8 cellular contexts compared by ENCODE assay signal in genomic region chr11:122633219-122633829, GRCh38. TPM values are rescaled to one million over a fixed set of nuclear protein-coding genes. Genes with fewer than 3 reads are reported as not detected.
A peak's percentile ranks its signal among the peaks of the same experiment; 100 is the strongest.
DNase-seq lines count a peak whose midpoint lies in the region; ATAC-seq, FAIRE-seq and TF ChIP-seq lines count a peak whose summit lies in the region.

No MANE protein-coding gene starts in this region.

- CTCF ChIA-PET in PC-3 (lab: Charles Lee) = interaction anchor here (1.6 kb wide), 1 partner anchor 148 kb away, joined by 6 read pairs; no protein-coding TSS in a partner anchor

- H3K4me1 Mint-ChIP-seq in endodermal cell = peaks cover 4% of the 10 kb centered on the region

- WGBS in endodermal cell (ENCODE audit: insufficient coverage in 1 of 2, insufficient read length in 1 of 2), 2 experiments = 66 to 71% methylated on average over 2 to 7 of the region's 8 CpGs

- no peaks in the 10 kb centered on the region for H4K20me1 ChIP-seq in PC-3 (ENCODE audit: low read length)

- DNase-seq in D721Med (ENCODE audit: insufficient read length, low spot score) (no peak), HPDE6-E6E7 (ENCODE audit: extremely low spot score) (peak; percentile 26), PC-3 (peak; percentile 85), endodermal cell (peak; percentile 75), myocyte (ENCODE audit: low read depth) (peak; percentile 71), activated gamma-delta T cell treated with Interleukin-2 at 50 U/mL for 16 hours (no peak), NCI-H748 (lab: John Stamatoyannopoulos, UW; ENCODE audit: unreplicated experiment) (no peak)

- H3K27me3 Mint-ChIP-seq in endodermal cell (ENCODE audit: insufficient read depth) = peaks cover 2% of the 10 kb centered on the region

- ATAC-seq in PC-3 (peak; percentile 53), GM18505 (IDR thresholded peaks at IDR 0.05; ENCODE audit: unreplicated experiment) (no peak)

- no peak overlapping the region for H3K4me2 ChIP-seq in PC-3 (ENCODE audit: low read length)

- H3K4me3 ChIP-seq in PC-3 (ENCODE audit: low read length) = no peak overlapping the region
- no peak overlapping the region for H3K4me3 ChIP-seq in endodermal cell (ENCODE audit: low read length)

- no peak overlapping the region for H2AFZ ChIP-seq in PC-3 (ENCODE audit: low read length)

- H3K27ac Mint-ChIP-seq in endodermal cell = no peak overlapping the region

- TF ChIP-seq POLR2A in GM18505 (IDR thresholded peaks at IDR 0.05; ENCODE audit: borderline replicate concordance, extremely low read depth, insufficient read depth, insufficient read length) = no peak

- intact Hi-C loops in PC-3 (cut with micrococcal nuclease) = loop anchor here (1.0 to 5.0 kb wide), 6 partner anchors 22 to 221 kb away; partner anchors contain the start of gene UBASH3B

- TF ChIP-seq CTCF in D721Med (IDR thresholded peaks at IDR 0.05; ENCODE audit: insufficient read depth, missing control alignments) (peak; percentile 18), PC-3 (conservative IDR thresholded peaks at IDR 0.05; ENCODE audit: low read depth, low read length) (peak; percentile 89), endodermal cell (conservative IDR thresholded peaks at IDR 0.05) (peak; percentile 79)

- H3F3A ChIP-seq in PC-3 (ENCODE audit: low read length, unreplicated experiment) = no peaks in the 10 kb centered on the region

- H3K9me3 ChIP-seq in PC-3 (ENCODE audit: low read length) (no peaks in the 10 kb centered on the region), endodermal cell (ENCODE audit: control insufficient read depth, low read length) (no peaks in the 10 kb centered on the region)

- H3K79me2 ChIP-seq in PC-3 (ENCODE audit: low read length) = no peaks in the 10 kb centered on the region

- H3K36me3 Mint-ChIP-seq in endodermal cell (ENCODE audit: low read depth) = no peaks in the 10 kb centered on the region

- H3K9me2 ChIP-seq in PC-3 (replicated peaks; ENCODE audit: low read length) = no peaks in the 10 kb centered on the region

- H3K27me3 ChIP-seq in PC-3 (ENCODE audit: low read length) = no peaks in the 10 kb centered on the region
- H3K27me3 ChIP-seq in endodermal cell (ENCODE audit: control insufficient read depth, insufficient read depth, low read length, poor library complexity, severe bottlenecking) = no peaks in the 10 kb centered on the region

- H3K9ac ChIP-seq in PC-3 (ENCODE audit: low read length) (no peak overlapping the region), endodermal cell (ENCODE audit: extremely low read depth, low read length, poor library complexity, severe bottlenecking) (no peak overlapping the region)

- H3K27ac ChIP-seq in PC-3 (ENCODE audit: low read length) = no peak overlapping the region
- H3K27ac ChIP-seq in endodermal cell (ENCODE audit: low read depth, low read length) = no peak overlapping the region

- no peak overlapping the region for H3K4me3 Mint-ChIP-seq in endodermal cell

- no TSS peak for BruUV-seq in PC-3 (replicated peaks; lab: Mats Ljungman, UMichigan)

- POLR2A ChIA-PET in PC-3 (lab: Charles Lee; ENCODE audit: unreplicated experiment) = no interaction called here

- H3K36me3 ChIP-seq in PC-3 (ENCODE audit: low read depth, low read length) (no peaks in the 10 kb centered on the region), endodermal cell (ENCODE audit: control insufficient read depth, insufficient read depth, low read length) (no peaks in the 10 kb centered on the region)

- peaks cover 21% of the 10 kb centered on the region for H3K4me1 ChIP-seq in PC-3 (ENCODE audit: insufficient read depth, low read length)
- no peaks in the 10 kb centered on the region for H3K4me1 ChIP-seq in endodermal cell (ENCODE audit: control insufficient read depth, insufficient read depth, low read length)

- no peaks in the 10 kb centered on the region for H3K9me3 Mint-ChIP-seq in endodermal cell

- FAIRE-seq in D721Med (lab: Jason Lieb, UNC) = no peak

RNA-seq across cellular contexts. Expression of gene UBASH3B, which starts 22.2 kb away (rescaled TPM):
- total RNA-seq in PC-3 (2014; rRNA removed) (148 and 178 TPM in 2 replicates), endodermal cell (1 to 10 TPM; 6.0 to 9.0 TPM), myocyte (8.8 and 13.1 TPM in 2 replicates)
- polyA plus RNA-seq in endodermal cell (2013, experiment 1 of 2) = 3.4 TPM
- polyA plus RNA-seq in endodermal cell (2013, experiment 2 of 2) = 3.7 TPM
- polyA plus RNA-seq in myocyte (2012) = 7.3 TPM

Comparison
In these comparisons a context has a peak if more than half of its experiments do, and no peak if none do; other contexts are left out.
1. DNase-seq: peak in HPDE6-E6E7 (single experiment), PC-3 (single experiment), endodermal cell (single experiment) and myocyte (single experiment); none in D721Med (single experiment), activated gamma-delta T cell treated with Interleukin-2 at 50 U/mL for 16 hours (single experiment) and NCI-H748 (single experiment).
2. CTCF ChIP-seq: peak in every context shown above with its lines; median percentile 89 in PC-3; 79 in endodermal cell; 18 in D721Med.
3. RNA of gene UBASH3B, which starts 22.2 kb away (total RNA-seq): 148 to 178 TPM in PC-3; 8.8 to 13.1 TPM in myocyte and 6.0 to 9.0 TPM in endodermal cell; every median in the first group is over 10 times any median in the second.